Comparison of ENCODE assay signal across 8 cellular contexts in genomic region chr10:128069351-128070051, GRCh38. TPM values are rescaled to one million over a fixed set of nuclear protein-coding genes. Genes with fewer than 3 reads are reported as not detected.
A peak's percentile ranks its signal among the peaks of the same experiment; 100 is the strongest.
DNase-seq lines count a peak whose midpoint lies in the region; ATAC-seq, FAIRE-seq and TF ChIP-seq lines count a peak whose summit lies in the region.

No MANE protein-coding gene starts in this region.

- no peak overlapping the region for H3K9ac ChIP-seq in OCI-LY3 (ENCODE audit: low read length)

- H3K4me3 Mint-ChIP-seq in CD14-positive monocyte (no peak overlapping the region), nephron progenitor cell (no peak overlapping the region)

- peaks cover 72% of the 10 kb centered on the region for H3K36me3 ChIP-seq in OCI-LY3 (replicated peaks; ENCODE audit: low read depth, low read length)
- peaks cover 14 to 96% (median 45%) of the 10 kb centered on the region in 4 donors for H3K36me3 ChIP-seq in esophagus muscularis mucosa
- peaks cover 21 to 94% (median 80%) of the 10 kb centered on the region in 4 donors for H3K36me3 ChIP-seq in stomach

- H3K27ac Mint-ChIP-seq in CD14-positive monocyte (peak overlapping the region; percentile 64 to 92 (median 83)), nephron progenitor cell (no peak overlapping the region)

- 31% methylated on average over 18 of the region's 28 CpGs for WGBS in esophagus muscularis mucosa
- WGBS in stomach, 5 donors, result 46 to 53% (median 50%) methylated on average over 27 to 28 of the region's 28 CpGs

- no peak overlapping the region for H3K4me2 ChIP-seq in OCI-LY3 (ENCODE audit: low read length)

- peaks cover 47% of the 10 kb centered on the region for H3K4me1 ChIP-seq in OCI-LY3 (ENCODE audit: low read length)
- peaks cover 5 to 15% (median 9%) of the 10 kb centered on the region in 4 donors for H3K4me1 ChIP-seq in esophagus muscularis mucosa
- peaks cover 0 to 18% (median 6%) of the 10 kb centered on the region in 4 donors for H3K4me1 ChIP-seq in stomach

- peak; percentile 52 for ATAC-seq in GM19372 (IDR thresholded peaks at IDR 0.05; ENCODE audit: low read depth, unreplicated experiment)

- intact Hi-C loops in CD14-positive monocyte (cut with micrococcal nuclease), result loop anchor here (1.0 to 10.0 kb wide), 4 partner anchors 33 to 162 kb away; partner anchors contain the start of genes MKI67 (in 1 of the 2) and PTPRE (in 1 of the 2)
- intact Hi-C loops in esophagus muscularis mucosa (cut with DNase I), result loop anchor here (10.0 kb wide), 1 partner anchor 165 kb away; the partner anchor contains the start of gene PTPRE
- intact Hi-C loops in stomach (cut with DNase I; ENCODE audit: low total_unique reads), result loop anchor here (5.0 kb wide), 1 partner anchor 52 kb away; no protein-coding TSS in a partner anchor

- peaks cover 6% of the 10 kb centered on the region; the same call in 1 of the 2 replicates for H3K79me2 ChIP-seq in OCI-LY3 (ENCODE audit: low read length)

- H3K4me1 Mint-ChIP-seq in CD14-positive monocyte (peaks cover 31% of the 10 kb centered on the region), nephron progenitor cell (peaks cover 25% of the 10 kb centered on the region)

- TF ChIP-seq EP300 in esophagus muscularis mucosa (IDR thresholded peaks at IDR 0.05) (no peak), stomach (IDR thresholded peaks at IDR 0.05) (no peak)

- TF ChIP-seq POLR2A in esophagus muscularis mucosa (IDR thresholded peaks at IDR 0.05; ENCODE audit: low read depth), result no peak
- TF ChIP-seq POLR2A in stomach (IDR thresholded peaks at IDR 0.05), result no peak

- peaks cover 0 to 5% (median 3%) of the 10 kb centered on the region in 3 donors for H3K27me3 Mint-ChIP-seq in CD14-positive monocyte (ENCODE audit: low read depth in 3 of 3)
- H3K27me3 Mint-ChIP-seq in nephron progenitor cell (ENCODE audit: low read depth, poor library complexity), result peaks cover 15% of the 10 kb centered on the region

- H3K27me3 ChIP-seq in OCI-LY3 (ENCODE audit: low read depth, low read length) (no peaks in the 10 kb centered on the region), esophagus muscularis mucosa (peaks cover 0 to 11% (median 0%) of the 10 kb centered on the region in 4 donors), stomach (no peaks in the 10 kb centered on the region)

- no peak overlapping the region for H2AFZ ChIP-seq in OCI-LY3 (ENCODE audit: low read depth, low read length)

- H3K36me3 Mint-ChIP-seq in CD14-positive monocyte (peaks cover 92 to 97% of the 10 kb centered on the region in 2 donors), nephron progenitor cell (ENCODE audit: low read depth) (peaks cover 6% of the 10 kb centered on the region)

- H3K9me3 Mint-ChIP-seq in CD14-positive monocyte (peaks cover 0 to 6% (median 0%) of the 10 kb centered on the region in 7 donors), nephron progenitor cell (no peaks in the 10 kb centered on the region)

- H3K9me3 ChIP-seq in OCI-LY3 (ENCODE audit: insufficient read depth, low read length) (no peaks in the 10 kb centered on the region), esophagus muscularis mucosa (no peaks in the 10 kb centered on the region), stomach (no peaks in the 10 kb centered on the region)

- peak; percentile 71 for DNase-seq in CD14-positive monocyte (ENCODE audit: low spot score)
- peak; percentile 62 for DNase-seq in HTR-8/SVneo (ENCODE audit: insufficient read length, low spot score)
- peak; percentile 71 for DNase-seq in activated T-cell treated with anti-CD3 and anti-CD28 coated beads for 4 hours
- no peak for DNase-seq in esophagus muscularis mucosa (ENCODE audit: extremely low spot score)
- DNase-seq in nephron progenitor cell, result peak; percentile 87
- peak; percentile 72 for DNase-seq in stomach

- no peaks in the 10 kb centered on the region for H4K20me1 ChIP-seq in OCI-LY3 (ENCODE audit: insufficient read depth, low read length)

- H3K27ac ChIP-seq in OCI-LY3 (ENCODE audit: low read length), result peak overlapping the region; percentile 62
- no peak overlapping the region for H3K27ac ChIP-seq in esophagus muscularis mucosa (replicated peaks in 1 of 4)
- H3K27ac ChIP-seq in stomach, result no peak overlapping the region

- TF ChIP-seq CTCF in CD14-positive monocyte (IDR thresholded peaks at IDR 0.05) (peak; percentile 84), OCI-LY3 (IDR thresholded peaks at IDR 0.05; ENCODE audit: low read depth, low read length) (peak; percentile 66), esophagus muscularis mucosa (IDR thresholded peaks at IDR 0.05) (peak; percentile 78 to 84 (median 82)), nephron progenitor cell (IDR thresholded peaks at IDR 0.05) (peak; percentile 85), stomach (IDR thresholded peaks at IDR 0.05) (peak in 5 of 7 experiments; percentile 57 to 89 (median 77))

- FAIRE-seq in HTR-8/SVneo (lab: Jason Lieb, UNC), result no peak

- no peak overlapping the region for H3K4me3 ChIP-seq in OCI-LY3 (ENCODE audit: low read length)
- no peak overlapping the region for H3K4me3 ChIP-seq in esophagus muscularis mucosa
- no peak overlapping the region for H3K4me3 ChIP-seq in stomach

RNA-seq across cellular contexts. Expression of gene MKI67, which starts 56.7 kb away (rescaled TPM):
- polyA plus RNA-seq in CD14-positive monocyte (under 1 TPM in 1 of 2 donors, not detected in 1; 0.02 TPM), stomach (1 to 10 TPM in 2 of 3 donors, under 1 TPM in 1; 0.61 to 4.5 (median 2.3) TPM)
- total RNA-seq in esophagus muscularis mucosa (1 to 10 TPM in 1 of 4 donors, under 1 TPM in 3; 0.17 to 1.2 (median 0.87) TPM), stomach (10 to 100 TPM in 3 of 5 donors, 1 to 10 TPM in 2; 5.9 to 60.8 (median 15.2) TPM)
